16 cellular contexts compared by ENCODE assay signal in genomic region chr9:134554750-134555655, GRCh38.
A peak's percentile ranks its signal among the peaks of the same experiment; 100 is the strongest.
DNase-seq lines count a peak whose midpoint lies in the region; ATAC-seq and TF ChIP-seq lines count a peak whose summit lies in the region.
"Had no signal": no experiment of that assay in that cellular context is flagged by ENCODE, and none has a peak within 500 bp of the region (broad histone marks: within the 10 kb centered on the region; RNA-seq: fewer than 3 reads in every experiment).

No MANE protein-coding gene starts in this region.

- H4K91ac ChIP-seq in neuronal stem cell (ENCODE audit: low read depth, low read length, poor library complexity) = peak overlapping the region; percentile 64

- H3K4me2 ChIP-seq in neuronal stem cell (ENCODE audit: insufficient read depth, low read length, poor library complexity, severe bottlenecking) = no peak overlapping the region

- peak overlapping the region; percentile 98 for H2AK5ac ChIP-seq in neuronal stem cell (ENCODE audit: low read depth, low read length)

- TF ChIP-seq CTCF in heart left ventricle (IDR thresholded peaks at IDR 0.05) = no peak

- peaks cover 0 to 8% of the 10 kb centered on the region in 2 donors for H3K4me1 Mint-ChIP-seq in natural killer cell treated with Interleukin-12 subunit alpha and Interleukin-12 subunit beta and Interleukin-15 and Interleukin-18, amount 100 ng/mL, for 72 hours (ENCODE audit: low read depth in 2 of 2)

- peak overlapping the region; percentile 71 for H3K14ac ChIP-seq in neuronal stem cell (ENCODE audit: low read length)

- peak overlapping the region; percentile 66 for H3K18ac ChIP-seq in neuronal stem cell (ENCODE audit: low read length)

- WGBS in heart left ventricle, 4 donors = 62 to 71% (median 66%) methylated on average over 12 to 18 of the region's 18 CpGs
- WGBS in neuronal stem cell (ENCODE audit: extremely low coverage in 2 of 2, insufficient read length in 2 of 2, insufficient replicate concordance in 1 of 2), 2 donors = no CpG with 5 or more reads among the region's 18 CpGs

- no peaks in the 10 kb centered on the region for H3K9me3 ChIP-seq in heart left ventricle
- no peaks in the 10 kb centered on the region for H3K9me3 ChIP-seq in neuronal stem cell (replicated peaks in 1 of 2; ENCODE audit: control insufficient read depth in 2 of 2, insufficient read depth in 1 of 2, low read depth in 1 of 2, low read length in 2 of 2)
- H3K9me3 ChIP-seq: tibial nerve had no signal

- no peaks in the 10 kb centered on the region for H3K9me3 Mint-ChIP-seq in natural killer cell treated with Interleukin-12 subunit alpha and Interleukin-12 subunit beta and Interleukin-15 and Interleukin-18, amount 100 ng/mL, for 72 hours

- peak overlapping the region in 2 of 12 donors; percentile 26 to 32 for H3K27ac ChIP-seq in heart left ventricle
- H3K27ac ChIP-seq in neuronal stem cell (replicated peaks; ENCODE audit: low read length) = no peak overlapping the region
- H3K27ac ChIP-seq: HL-60, parathyroid adenoma, tibial nerve had no signal

- H3K79me1 ChIP-seq in neuronal stem cell (ENCODE audit: low read depth, low read length) = peaks cover 3% of the 10 kb centered on the region

- peak overlapping the region; percentile 52 for H3K23ac ChIP-seq in neuronal stem cell (ENCODE audit: low read depth, low read length, poor library complexity)

- H2BK15ac ChIP-seq in neuronal stem cell (ENCODE audit: low read length) = peak overlapping the region; percentile 67

- H3K4me3 ChIP-seq in heart left ventricle = no peak overlapping the region
- H3K4me3 ChIP-seq in neuronal stem cell (ENCODE audit: low read length in 2 of 2) = no peak overlapping the region
- H3K4me3 ChIP-seq: tibial nerve had no signal

- ATAC-seq in heart left ventricle (peak in 3 of 4 donors; percentile 25 to 49 (median 42)), GM21367 (IDR thresholded peaks at IDR 0.05; ENCODE audit: unreplicated experiment) (no peak)
- no peak for ATAC-seq in natural killer cell treated with Interleukin-12 subunit alpha and Interleukin-12 subunit beta and Interleukin-15 and Interleukin-18, amount 100 ng/mL, for 72 hours

- H3K9ac ChIP-seq in neuronal stem cell (ENCODE audit: low read depth, low read length, poor library complexity) = peak overlapping the region; percentile 70
- H3K9ac ChIP-seq: parathyroid adenoma had no signal

- no peak for TF ChIP-seq POLR2A in heart left ventricle (IDR thresholded peaks at IDR 0.05)

- H3K4ac ChIP-seq in neuronal stem cell (ENCODE audit: low read length) = peak overlapping the region; percentile 66

- H3K27me3 Mint-ChIP-seq in natural killer cell treated with Interleukin-12 subunit alpha and Interleukin-12 subunit beta and Interleukin-15 and Interleukin-18, amount 100 ng/mL, for 72 hours = peaks cover 0 to 10% of the 10 kb centered on the region in 2 donors

- H3K27ac Mint-ChIP-seq in natural killer cell treated with Interleukin-12 subunit alpha and Interleukin-12 subunit beta and Interleukin-15 and Interleukin-18, amount 100 ng/mL, for 72 hours = no peak overlapping the region

- peak; percentile 61 for DNase-seq in Daoy (ENCODE audit: low read depth)
- DNase-seq in SW480 (ENCODE audit: low spot score) = peak; percentile 43
- DNase-seq in heart left ventricle = peak in 2 of 5 donors; percentile 62 to 71
- no peak for DNase-seq in neuronal stem cell (ENCODE audit: low spot score)
- no peak for DNase-seq in DMS53 (lab: John Stamatoyannopoulos, UW)
- DNase-seq in natural killer cell treated with Interleukin-12 subunit alpha and Interleukin-12 subunit beta and Interleukin-15 and Interleukin-18, amount 100 ng/mL, for 72 hours (ENCODE audit: low spot score) = no peak
- DNase-seq in SKM-1 treated with dmso at 0.1 percent for 144 hours (lab: John Stamatoyannopoulos, UW; ENCODE audit: unreplicated experiment) = no peak
- DNase-seq: activated naive CD4-positive, alpha-beta T cell treated with Interleukin-2 at 50 U/mL for 16 hours; AML-193; mesendoderm; NCI-H2029; NCI-H774 had no signal

- H3K27me3 ChIP-seq in heart left ventricle (peaks cover 0 to 32% (median 2%) of the 10 kb centered on the region in 9 donors), neuronal stem cell (ENCODE audit: control insufficient read depth in 3 of 3, insufficient read depth in 3 of 3, low read depth in 1 of 3, low read length in 3 of 3) (peaks cover 0 to 10% (median 0%) of the 10 kb centered on the region in 3 experiments)
- H3K27me3 ChIP-seq: tibial nerve had no signal

- H3K4me3 Mint-ChIP-seq in natural killer cell treated with Interleukin-12 subunit alpha and Interleukin-12 subunit beta and Interleukin-15 and Interleukin-18, amount 100 ng/mL, for 72 hours = no peak overlapping the region

- H3K36me3 ChIP-seq in heart left ventricle (no peaks in the 10 kb centered on the region), neuronal stem cell (replicated peaks in 1 of 2; ENCODE audit: control insufficient read depth in 2 of 2, insufficient read depth in 2 of 2, low read length in 2 of 2) (no peaks in the 10 kb centered on the region)
- H3K36me3 ChIP-seq: tibial nerve had no signal

- peak overlapping the region; percentile 48 for H2BK5ac ChIP-seq in neuronal stem cell (ENCODE audit: low read length)

- peak overlapping the region; percentile 14 for H2BK120ac ChIP-seq in neuronal stem cell (ENCODE audit: low read depth, low read length)

- peak overlapping the region; percentile 58 for H2BK12ac ChIP-seq in neuronal stem cell (ENCODE audit: low read length)

- H2AFZ ChIP-seq in neuronal stem cell (ENCODE audit: low read length) = no peak overlapping the region
- H2AFZ ChIP-seq: parathyroid adenoma had no signal

- H4K8ac ChIP-seq in neuronal stem cell (ENCODE audit: low read depth, low read length) = peak overlapping the region; percentile 48

- H3K36me3 Mint-ChIP-seq in natural killer cell treated with Interleukin-12 subunit alpha and Interleukin-12 subunit beta and Interleukin-15 and Interleukin-18, amount 100 ng/mL, for 72 hours = no peaks in the 10 kb centered on the region

- intact Hi-C loops in heart left ventricle (cut with DNase I) = no loop called here

- H3K4me1 ChIP-seq in heart left ventricle = peaks cover 0 to 41% (median 10%) of the 10 kb centered on the region in 12 donors
- peaks cover 0 to 10% of the 10 kb centered on the region in 2 donors for H3K4me1 ChIP-seq in neuronal stem cell (ENCODE audit: control insufficient read depth in 2 of 2, insufficient read depth in 1 of 2, low read depth in 1 of 2, low read length in 2 of 2)
- H3K4me1 ChIP-seq: parathyroid adenoma had no signal

Comparison
In these comparisons a context has a peak if more than half of its experiments do, and no peak if none do; other contexts are left out.
1. DNase-seq: peak in Daoy (single experiment) and SW480 (single experiment); none in neuronal stem cell (single experiment), DMS53 (single experiment), natural killer cell treated with Interleukin-12 subunit alpha and Interleukin-12 subunit beta and Interleukin-15 and Interleukin-18, amount 100 ng/mL, for 72 hours (single experiment) and SKM-1 treated with dmso at 0.1 percent for 144 hours (single experiment).
2. ATAC-seq: peak in heart left ventricle (3 of 4); none in GM21367 (single experiment) and natural killer cell treated with Interleukin-12 subunit alpha and Interleukin-12 subunit beta and Interleukin-15 and Interleukin-18, amount 100 ng/mL, for 72 hours (0 of 2).